ENCODE assay signal across 1 cellular context in genomic region chr7:121795736-121796135, GRCh38.
TF ChIP-seq lines count a peak whose summit lies in the region.

No MANE protein-coding gene starts in this region.

TF ChIP-seq in GM23338, 12 proteins besides CTCF, POLR2A, EP300 and RAD21:
- no peak for TF ChIP-seq ZNF462 (CRISPR knock-in tag; IDR thresholded peaks at IDR 0.05)
- no peak for TF ChIP-seq JUNB (IDR thresholded peaks at IDR 0.05; ENCODE audit: unreplicated experiment)
- no peak for TF ChIP-seq ETS1 (IDR thresholded peaks at IDR 0.05)
- no peak for TF ChIP-seq CREB1 (CRISPR knock-in tag; IDR thresholded peaks at IDR 0.05; ENCODE audit: low read depth)
- TF ChIP-seq REST (IDR thresholded peaks at IDR 0.05; ENCODE audit: unreplicated experiment) = no peak
- no peak for TF ChIP-seq EZH2 (IDR thresholded peaks at IDR 0.05; ENCODE audit: low read depth, unreplicated experiment)
- no peak for TF ChIP-seq ZNF331 (CRISPR knock-in tag; IDR thresholded peaks at IDR 0.05; ENCODE audit: low read depth)
- TF ChIP-seq EZH2phosphoT487 (IDR thresholded peaks at IDR 0.05; ENCODE audit: unreplicated experiment) = no peak
- no peak for TF ChIP-seq NANOG (IDR thresholded peaks at IDR 0.05; ENCODE audit: borderline replicate concordance)
